In genomic region chr15:48966595-48967301, GRCh38 we compare ENCODE assay signal across 8 cellular contexts. TPM values are rescaled to one million over a fixed set of nuclear protein-coding genes. Genes with fewer than 3 reads are reported as not detected.
DNase-seq lines count a peak whose midpoint lies in the region; ATAC-seq and TF ChIP-seq lines count a peak whose summit lies in the region.

No MANE protein-coding gene starts in this region.

- TF ChIP-seq CTCF in heart right ventricle (IDR thresholded peaks at IDR 0.05) = no peak

- 79 to 83% methylated on average over 2 of the region's 2 CpGs for WGBS in heart right ventricle, 2 donors

- peak; percentile 67 for ATAC-seq in HG02938 (IDR thresholded peaks at IDR 0.05; ENCODE audit: unreplicated experiment)
- no peak for ATAC-seq in heart right ventricle

- intact Hi-C loops in heart right ventricle (cut with DNase I) = no loop called here

- H3K4me1 Mint-ChIP-seq in immature natural killer cell = peaks cover 48 to 49% of the 10 kb centered on the region in 2 donors

- DNase-seq in activated CD4-positive, alpha-beta T cell treated with anti-CD3 and anti-CD28 coated beads for 48 hours = peak; percentile 43
- no peak for DNase-seq in activated CD4-positive, alpha-beta T cell treated with anti-CD3 and anti-CD28 coated beads, Interleukin-2, amount 50 U/mL, for 1 hour
- peak; percentile 28 for DNase-seq in RKO (ENCODE audit: low spot score)
- DNase-seq in immature natural killer cell = peak; percentile 46 to 63 (median 56)
- no peak for DNase-seq in H7
- DNase-seq in globus pallidus (ENCODE audit: low spot score) = no peak
- DNase-seq in heart right ventricle = no peak

- peaks cover 0 to 4% (median 0%) of the 10 kb centered on the region in 3 donors for H3K36me3 Mint-ChIP-seq in immature natural killer cell

- H3K27ac ChIP-seq in heart right ventricle = no peak overlapping the region

- H3K27me3 ChIP-seq in H7 (ENCODE audit: control insufficient read depth, insufficient read depth, low read length) = peaks cover 16% of the 10 kb centered on the region
- peaks cover 0 to 24% (median 0%) of the 10 kb centered on the region in 7 donors for H3K27me3 ChIP-seq in heart right ventricle

- no peak overlapping the region for H3K4me3 ChIP-seq in H7 (ENCODE audit: insufficient read depth, low read depth, low read length)
- no peak overlapping the region for H3K4me3 ChIP-seq in heart right ventricle

- peaks cover 0 to 27% (median 13%) of the 10 kb centered on the region in 9 donors for H3K4me1 ChIP-seq in heart right ventricle

- H3K27ac Mint-ChIP-seq in immature natural killer cell = peak overlapping the region in 5 of 6 donors; percentile 1 to 67 (median 16)

- H3K4me3 Mint-ChIP-seq in immature natural killer cell = peak overlapping the region; percentile 35 to 79 (median 54)

- peaks cover 0 to 5% (median 2%) of the 10 kb centered on the region in 3 donors for H3K27me3 Mint-ChIP-seq in immature natural killer cell (ENCODE audit: low read depth in 3 of 3)

- H3K9me3 ChIP-seq in heart right ventricle = no peaks in the 10 kb centered on the region

- H3K36me3 ChIP-seq in H7 (replicated peaks; ENCODE audit: control insufficient read depth, insufficient read depth, low read length) (no peaks in the 10 kb centered on the region), heart right ventricle (no peaks in the 10 kb centered on the region)

- H3K9me3 Mint-ChIP-seq in immature natural killer cell = no peaks in the 10 kb centered on the region

RNA-seq across cellular contexts. Expression of gene SHC4, which starts 3.0 kb away (rescaled TPM):
- polyA plus RNA-seq in immature natural killer cell = under 1 TPM in 2 of 3 donors, not detected in 1; 0.10 to 0.19 TPM
- total RNA-seq in H7 (2014; rRNA removed; shearing (Covaris generic)) = 0.03 and 1.1 TPM in 2 replicates
- 1 to 10 TPM; 1.3 to 4.9 (median 2.2) TPM for total RNA-seq in heart right ventricle
- polyA plus RNA-seq in heart right ventricle = 1 to 10 TPM; 1.2 to 2.6 TPM

Comparison
In these comparisons a context has a peak if more than half of its experiments do, and no peak if none do; other contexts are left out.
1. DNase-seq: peak in activated CD4-positive, alpha-beta T cell treated with anti-CD3 and anti-CD28 coated beads for 48 hours (single experiment), RKO (single experiment) and immature natural killer cell (3 of 3); none in activated CD4-positive, alpha-beta T cell treated with anti-CD3 and anti-CD28 coated beads, Interleukin-2, amount 50 U/mL, for 1 hour (single experiment), H7 (single experiment), globus pallidus (single experiment) and heart right ventricle (0 of 2).